ENCODE assay signal across 11 cellular contexts in genomic region chr1:11157867-11158266, GRCh38. TPM values are rescaled to one million over a fixed set of nuclear protein-coding genes. Genes with fewer than 3 reads are reported as not detected.
DNase-seq lines count a peak whose midpoint lies in the region; ATAC-seq and TF ChIP-seq lines count a peak whose summit lies in the region.
"Had no signal": no experiment of that assay in that cellular context is flagged by ENCODE, and none has a peak within 500 bp of the region (broad histone marks: within the 10 kb centered on the region; RNA-seq: fewer than 3 reads in every experiment).

No MANE protein-coding gene starts in this region.

- peak overlapping the region; percentile 44; the same call in 1 of the 2 replicates for H2AFZ ChIP-seq in SK-N-SH (ENCODE audit: low read depth)

- no peak for TF ChIP-seq EP300 in SK-N-SH (IDR thresholded peaks at IDR 0.05; ENCODE audit: borderline replicate concordance in 1 of 2, low read depth in 1 of 2, low read length in 1 of 2)

- H3K9me2 ChIP-seq in SK-N-SH = no peaks in the 10 kb centered on the region

- no peaks in the 10 kb centered on the region for H3K79me2 ChIP-seq in SK-N-SH (ENCODE audit: insufficient read depth)

- peaks cover 10 to 21% (median 20%) of the 10 kb centered on the region in 3 donors for H3K4me1 Mint-ChIP-seq in IgD-negative memory B cell
- peaks cover 8% of the 10 kb centered on the region for H3K4me1 Mint-ChIP-seq in stimulated activated effector memory CD8-positive, alpha-beta T cell treated with anti-CD3 and anti-CD28 coated beads, Interleukin-12 subunit alpha, Interleukin-12 subunit beta, amount 100 ng/mL, for 72 hours

- H3K9me3 Mint-ChIP-seq in IgD-negative memory B cell = no peaks in the 10 kb centered on the region
- H3K9me3 Mint-ChIP-seq in stimulated activated effector memory CD8-positive, alpha-beta T cell treated with anti-CD3 and anti-CD28 coated beads, Interleukin-12 subunit alpha, Interleukin-12 subunit beta, amount 100 ng/mL, for 72 hours = no peaks in the 10 kb centered on the region

- peaks cover 8% of the 10 kb centered on the region for H3K36me3 Mint-ChIP-seq in IgD-negative memory B cell
- H3K36me3 Mint-ChIP-seq in stimulated activated effector memory CD8-positive, alpha-beta T cell treated with anti-CD3 and anti-CD28 coated beads, Interleukin-12 subunit alpha, Interleukin-12 subunit beta, amount 100 ng/mL, for 72 hours = peaks cover 63% of the 10 kb centered on the region

- H3K36me3 ChIP-seq in SK-N-SH (replicated peaks in 1 of 2; ENCODE audit: control insufficient read depth in 1 of 2, insufficient read depth in 2 of 2, low read length in 1 of 2) = peaks cover 13 to 14% of the 10 kb centered on the region in 2 experiments

- no peak for TF ChIP-seq CTCF in SK-N-SH (IDR thresholded peaks at IDR 0.05)
- no peak for TF ChIP-seq CTCF in foreskin fibroblast (IDR thresholded peaks at IDR 0.05; ENCODE audit: low read depth, low read length)

- no peaks in the 10 kb centered on the region for H3K27me3 ChIP-seq in SK-N-SH (ENCODE audit: insufficient read depth)

- H3K4me3 Mint-ChIP-seq in IgD-negative memory B cell = peak overlapping the region in 1 of 4 donors; percentile 39
- H3K4me3 Mint-ChIP-seq in stimulated activated effector memory CD8-positive, alpha-beta T cell treated with anti-CD3 and anti-CD28 coated beads, Interleukin-12 subunit alpha, Interleukin-12 subunit beta, amount 100 ng/mL, for 72 hours = no peak overlapping the region

- ATAC-seq in stimulated activated effector memory CD8-positive, alpha-beta T cell treated with anti-CD3 and anti-CD28 coated beads, Interleukin-12 subunit alpha, Interleukin-12 subunit beta, amount 100 ng/mL, for 72 hours = peak; percentile 13
- no peak for ATAC-seq in GM19395 (IDR thresholded peaks at IDR 0.05; ENCODE audit: unreplicated experiment)
- no peak for ATAC-seq in GM21447 (IDR thresholded peaks at IDR 0.05; ENCODE audit: unreplicated experiment)
- ATAC-seq: GM12878 had no signal

- no peaks in the 10 kb centered on the region for H4K20me1 ChIP-seq in SK-N-SH (ENCODE audit: insufficient read depth)

- H3K9me3 ChIP-seq in SK-N-SH = no peaks in the 10 kb centered on the region

- H3K27ac Mint-ChIP-seq in IgD-negative memory B cell = peak overlapping the region; percentile 75 to 88 (median 77)
- peak overlapping the region; percentile 60 for H3K27ac Mint-ChIP-seq in stimulated activated effector memory CD8-positive, alpha-beta T cell treated with anti-CD3 and anti-CD28 coated beads, Interleukin-12 subunit alpha, Interleukin-12 subunit beta, amount 100 ng/mL, for 72 hours

- POLR2A ChIA-PET in SK-N-SH (lab: Yijun Ruan, JAX) = no interaction called here

- no peak for TF ChIP-seq RAD21 in SK-N-SH (IDR thresholded peaks at IDR 0.05; ENCODE audit: low read length)

- H3K4me3 ChIP-seq in SK-N-SH (ENCODE audit: low read depth in 2 of 2, low read length in 1 of 2) (no peak overlapping the region), foreskin fibroblast (ENCODE audit: low read depth in 1 of 2, low read length in 2 of 2) (no peak overlapping the region)
- H3K4me3 ChIP-seq: GM12878 had no signal

- H3K27ac ChIP-seq in SK-N-SH (ENCODE audit: low read depth in 2 of 2, low read length in 1 of 2) = peak overlapping the region; percentile 47 to 85; a peak in 3 of 4 replicates

- H3K27me3 Mint-ChIP-seq in IgD-negative memory B cell = no peaks in the 10 kb centered on the region

- DNase-seq in SK-N-SH (no peak), foreskin fibroblast (peak; percentile 74 to 90), A172 (ENCODE audit: low spot score) (no peak), HPDE6-E6E7 (ENCODE audit: extremely low spot score) (no peak)
- no peak for DNase-seq in stimulated activated effector memory CD8-positive, alpha-beta T cell treated with anti-CD3 and anti-CD28 coated beads, Interleukin-12 subunit alpha, Interleukin-12 subunit beta, amount 100 ng/mL, for 72 hours (ENCODE audit: low spot score in 2 of 2)
- DNase-seq: activated CD4-positive, alpha-beta T cell treated with anti-CD3 and anti-CD28 coated beads for 4 hours; NCI-H1417 treated with DMSO at 0.1 percent for 48 hours had no signal

- peaks cover 22% of the 10 kb centered on the region for H3F3A ChIP-seq in SK-N-SH (replicated peaks; ENCODE audit: insufficient read depth)

- peak overlapping the region; percentile 48; the same call in 1 of the 2 replicates for H3K9ac ChIP-seq in SK-N-SH

- 21% methylated on average over 2 of the region's 2 CpGs for WGBS in SK-N-SH (ENCODE audit: low lambda C conversion rate)

- CTCF ChIA-PET in SK-N-SH (lab: Yijun Ruan, JAX) = interaction anchor here (0.6 kb wide), 1 partner anchor 14 kb away, joined by 3 read pairs; no protein-coding TSS in a partner anchor

- H3K4me1 ChIP-seq in SK-N-SH (ENCODE audit: control insufficient read depth in 1 of 2, insufficient read depth in 2 of 2, low read depth in 1 of 2, low read length in 1 of 2) = peaks cover 5 to 19% of the 10 kb centered on the region in 2 experiments

- H3K4me2 ChIP-seq in SK-N-SH = peak overlapping the region; percentile 64

TF ChIP-seq in SK-N-SH, 30 proteins besides CTCF, POLR2A, EP300 and RAD21:
- TF ChIP-seq ZBTB33 (IDR thresholded peaks at IDR 0.05; ENCODE audit: borderline replicate concordance, low read depth) = no peak
- TF ChIP-seq MXI1 (IDR thresholded peaks at IDR 0.05; ENCODE audit: low read depth, low read length) = no peak
- no peak for TF ChIP-seq RXRA (IDR thresholded peaks at IDR 0.05; ENCODE audit: borderline replicate concordance, low read depth)
- TF ChIP-seq GATA2 (CRISPR knock-in tag; IDR thresholded peaks at IDR 0.05) = no peak
- TF ChIP-seq SMC3 (IDR thresholded peaks at IDR 0.05; ENCODE audit: low read depth, low read length) = no peak

RNA-seq across cellular contexts. Expression of gene ANGPTL7, which starts 31.3 kb away (rescaled TPM):
- not detected for polyA plus RNA-seq in IgD-negative memory B cell
- 0.08 and 0.16 TPM in 2 replicates for polyA plus RNA-seq in SK-N-SH (2012; rRNA removed)
- 0.06 and 0.17 TPM in 2 replicates for polyA plus RNA-seq in SK-N-SH (2012; cell fraction: cytosol; rRNA removed)
- 0.02 and 0.08 TPM in 2 replicates for polyA plus RNA-seq in SK-N-SH (2012; cell fraction: nucleus; rRNA removed)
- total RNA-seq in A172 (2014; rRNA removed; shearing (Covaris generic)) = 17.9 and 21.8 TPM in 2 replicates
- total RNA-seq: GM12878 had no signal

RNA-seq across cellular contexts. Expression of gene EXOSC10, which starts 58.2 kb away (rescaled TPM):
- polyA plus RNA-seq in IgD-negative memory B cell = 42.2 TPM
- 62.5 and 79.8 TPM in 2 replicates for polyA plus RNA-seq in SK-N-SH (2012; rRNA removed)
- 38.4 and 42.5 TPM in 2 replicates for polyA plus RNA-seq in SK-N-SH (2012; cell fraction: cytosol; rRNA removed)
- 151 and 225 TPM in 2 replicates for polyA plus RNA-seq in SK-N-SH (2012; cell fraction: nucleus; rRNA removed)
- total RNA-seq in A172 (2014; rRNA removed; shearing (Covaris generic)) = 55.0 and 65.1 TPM in 2 replicates

Comparison
In these comparisons a context has a peak if more than half of its experiments do, and no peak if none do; other contexts are left out.
1. DNase-seq: peak in foreskin fibroblast (2 of 2); none in SK-N-SH (single experiment), stimulated activated effector memory CD8-positive, alpha-beta T cell treated with anti-CD3 and anti-CD28 coated beads, Interleukin-12 subunit alpha, Interleukin-12 subunit beta, amount 100 ng/mL, for 72 hours (0 of 2), A172 (single experiment) and HPDE6-E6E7 (single experiment).